In genomic region chrX:34371740-34372139, GRCh38 we compare ENCODE assay signal across 22 cellular contexts.
"Had no signal": no experiment of that assay in that cellular context is flagged by ENCODE, and none has a peak within 500 bp of the region (broad histone marks: within the 10 kb centered on the region; RNA-seq: fewer than 3 reads in every experiment).

No MANE protein-coding gene starts in this region.

- FAIRE-seq: TTC549 had no signal

- H3K27ac ChIP-seq: brain microvascular endothelial cell, foreskin keratinocyte, neutrophil, ovary, prostate gland, right atrium auricular region, spleen, testis, WERI-Rb-1 had no signal

- H3K9me3 ChIP-seq: neutrophil, ovary, prostate gland, testis had no signal

- H3K36me3 ChIP-seq: brain microvascular endothelial cell, neutrophil, ovary, prostate gland, right atrium auricular region, spleen, WERI-Rb-1 had no signal

- H3K27me3 ChIP-seq: brain microvascular endothelial cell, foreskin keratinocyte, neutrophil, ovary, right atrium auricular region, spleen, testis had no signal

- DNase-seq: activated CD4-positive, alpha-beta T cell treated with anti-CD3 and anti-CD28 coated beads, Interleukin-2, amount 10 ng/mL, durations not matched to agents 7 days and 5 days; activated CD4-positive, CD25-positive, alpha-beta regulatory T cell treated with anti-CD3 and anti-CD28 coated beads, Interleukin-2, amount 50 U/mL, for 72 hours; activated CD8-positive, alpha-beta T cell treated with anti-CD3 and anti-CD28 coated beads for 36 hours; activated gamma-delta T cell treated with Interleukin-2 at 50 U/mL for 16 hours; anterior cingulate cortex; brain microvascular endothelial cell; central memory CD4-positive, alpha-beta T cell; endodermal cell; foreskin keratinocyte; left ventricle myocardium superior; ovary; spleen; stimulated activated CD4-positive, alpha-beta T cell treated with anti-CD3 and anti-CD28 coated beads, Interleukin-4, amount 100 ng/mL, for 1 hour; stimulated activated naive CD4-positive, alpha-beta T cell; T-helper 1 cell; testis; trophoblast cell; WERI-Rb-1 had no signal

- H3K4me3 ChIP-seq: ovary, prostate gland, right atrium auricular region, spleen, testis had no signal

- H3K4me1 ChIP-seq: foreskin keratinocyte, prostate gland, right atrium auricular region, spleen, testis had no signal
